ENCODE assay signal across 22 cellular contexts in the genomic region with DNA sequence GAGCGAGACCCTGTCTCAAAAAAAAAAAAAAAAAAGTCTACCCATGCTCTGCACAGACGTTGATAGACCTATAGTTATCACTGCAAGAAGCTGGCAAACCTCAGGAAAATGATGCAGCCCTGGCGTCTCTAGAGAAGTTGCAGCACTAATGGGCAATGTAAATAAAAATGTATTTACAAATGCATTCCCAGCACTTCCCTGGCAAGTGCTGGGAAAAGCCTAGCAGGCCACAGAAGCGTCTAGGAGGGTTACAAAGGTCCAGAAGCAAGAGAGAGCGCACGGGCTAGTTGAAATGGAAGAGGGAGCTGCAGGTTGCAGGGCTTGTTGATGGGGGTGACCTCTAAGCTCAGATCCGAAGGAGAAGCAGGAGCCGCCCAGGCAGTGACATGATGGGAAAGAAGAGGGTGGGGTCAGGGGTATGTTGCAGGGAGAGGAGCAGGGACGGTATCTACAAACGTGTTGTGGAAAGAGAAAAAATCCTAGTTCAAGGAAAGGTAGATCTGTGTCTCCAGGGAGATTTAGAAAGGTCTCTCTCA. TPM values are rescaled to one million over a fixed set of nuclear protein-coding genes. Genes with fewer than 3 reads are reported as not detected.
A peak's percentile ranks its signal among the peaks of the same experiment; 100 is the strongest.
DNase-seq lines count a peak whose midpoint lies in the region; ATAC-seq and TF ChIP-seq lines count a peak whose summit lies in the region.
"Had no signal": no experiment of that assay in that cellular context is flagged by ENCODE, and none has a peak within 500 bp of the region (broad histone marks: within the 10 kb centered on the region; RNA-seq: fewer than 3 reads in every experiment).

No MANE protein-coding gene starts in this region.

- intact Hi-C loops in transverse colon (cut with DNase I; ENCODE audit: low total_unique reads), result no loop called here

- peak overlapping the region; percentile 50 for H3K4me2 ChIP-seq in neural progenitor cell
- H3K4me2 ChIP-seq: PC-9 had no signal

- H3K27me3 ChIP-seq in HUES48 (ENCODE audit: control insufficient read depth, insufficient read depth, low read length) (no peaks in the 10 kb centered on the region), neural progenitor cell (peaks cover 4% of the 10 kb centered on the region), transverse colon (no peaks in the 10 kb centered on the region)
- H3K27me3 ChIP-seq: brain microvascular endothelial cell had no signal

- no peaks in the 10 kb centered on the region for H3K9me3 Mint-ChIP-seq in central memory CD8-positive, alpha-beta T cell
- peaks cover 3% of the 10 kb centered on the region for H3K9me3 Mint-ChIP-seq in neural progenitor cell
- H3K9me3 Mint-ChIP-seq: activated naive CD4-positive, alpha-beta T cell treated with anti-CD3 and anti-CD28 coated beads, Interleukin-2, amount 50 U/mL, for 72 hours had no signal

- H3K27ac ChIP-seq in HUES48 (ENCODE audit: low read depth, low read length) (no peak overlapping the region), neural progenitor cell (no peak overlapping the region), transverse colon (peak overlapping the region in 2 of 4 donors; percentile 4 to 52)
- H3K27ac ChIP-seq: brain microvascular endothelial cell, C4-2B, PC-9, sigmoid colon, SK-N-MC had no signal

- TF ChIP-seq EP300 in transverse colon (IDR thresholded peaks at IDR 0.05; ENCODE audit: low read depth), result no peak

- no peaks in the 10 kb centered on the region for H4K20me1 ChIP-seq in neural progenitor cell (ENCODE audit: low read depth)

- no peak overlapping the region for H3K9ac ChIP-seq in HUES48 (ENCODE audit: low read depth, low read length)
- H3K9ac ChIP-seq in neural progenitor cell, result no peak overlapping the region

- peaks cover 19% of the 10 kb centered on the region for H3K79me2 ChIP-seq in neural progenitor cell (ENCODE audit: low read depth)

- TF ChIP-seq CTCF in neural progenitor cell (IDR thresholded peaks at IDR 0.05), result no peak
- no peak for TF ChIP-seq CTCF in transverse colon (IDR thresholded peaks at IDR 0.05)

- H3K4me3 ChIP-seq in HUES48 (ENCODE audit: low read depth, low read length) (peak overlapping the region; percentile 45; the same call in 1 of the 2 replicates), neural progenitor cell (no peak overlapping the region), transverse colon (peak overlapping the region in 1 of 4 donors; percentile 37)
- H3K4me3 ChIP-seq: PC-9, sigmoid colon, SK-N-MC had no signal

- H3K9me3 ChIP-seq in HUES48 (ENCODE audit: control insufficient read depth, insufficient read depth, low read length) (no peaks in the 10 kb centered on the region), neural progenitor cell (ENCODE audit: low read depth) (no peaks in the 10 kb centered on the region), transverse colon (no peaks in the 10 kb centered on the region)
- H3K9me3 ChIP-seq: sigmoid colon had no signal

- H3K36me3 Mint-ChIP-seq in central memory CD8-positive, alpha-beta T cell (ENCODE audit: insufficient read depth), result peaks cover 21% of the 10 kb centered on the region
- H3K36me3 Mint-ChIP-seq in neural progenitor cell, result peaks cover 5% of the 10 kb centered on the region

- peak; percentile 4 for DNase-seq in DMS53 treated with DMSO at 0.1 percent for 48 hours (lab: John Stamatoyannopoulos, UW; ENCODE audit: unreplicated experiment)
- no peak for DNase-seq in central memory CD8-positive, alpha-beta T cell (ENCODE audit: low spot score in 2 of 2)
- DNase-seq in neural progenitor cell (ENCODE audit: low spot score), result peak; percentile 30
- no peak for DNase-seq in transverse colon
- no peak for DNase-seq in NCI-H1694 treated with DMSO at 0.1 percent for 48 hours (lab: John Stamatoyannopoulos, UW)
- DNase-seq in putamen (ENCODE audit: low spot score), result no peak
- DNase-seq: activated CD4-positive, alpha-beta T cell treated with anti-CD3 and anti-CD28 coated beads, Interleukin-2, amount 50 U/mL, for 4 hours; brain microvascular endothelial cell; glutamatergic neuron; islet precursor cell; KG1; NCI-H1092 treated with DMSO at 0.1 percent for 48 hours; occipital lobe; PC-9; sigmoid colon; stimulated activated CD4-positive, alpha-beta T cell treated with anti-CD3 and anti-CD28 coated beads, Interleukin-4, amount 100 ng/mL, for 24 hours; stimulated activated CD8-positive, alpha-beta memory T cell treated with anti-CD3 and anti-CD28 coated beads, Interleukin-4, amount 100 ng/mL, for 48 hours had no signal

- ATAC-seq in central memory CD8-positive, alpha-beta T cell (replicated peaks; ENCODE audit: extremely low read depth, poor library complexity, severe bottlenecking), result no peak
- ATAC-seq: activated naive CD4-positive, alpha-beta T cell treated with anti-CD3 and anti-CD28 coated beads, Interleukin-2, amount 50 U/mL, for 72 hours; esophagus mucosa had no signal

- H3F3A ChIP-seq in neural progenitor cell (ENCODE audit: low read depth), result peaks cover 28% of the 10 kb centered on the region

- no peak overlapping the region for H3K27ac Mint-ChIP-seq in central memory CD8-positive, alpha-beta T cell (ENCODE audit: low read depth)
- H3K27ac Mint-ChIP-seq in neural progenitor cell, result peak overlapping the region; percentile 31

- H3K4me1 ChIP-seq in HUES48 (ENCODE audit: control insufficient read depth, insufficient read depth, low read length), result peaks cover 4% of the 10 kb centered on the region; the same call in 1 of the 2 replicates
- H3K4me1 ChIP-seq in neural progenitor cell, result peaks cover 9% of the 10 kb centered on the region
- H3K4me1 ChIP-seq in transverse colon, result peaks cover 0 to 27% (median 7%) of the 10 kb centered on the region in 4 donors

- H3K4me1 Mint-ChIP-seq in central memory CD8-positive, alpha-beta T cell, result peaks cover 34% of the 10 kb centered on the region
- H3K4me1 Mint-ChIP-seq in neural progenitor cell, result peaks cover 19% of the 10 kb centered on the region

- peak overlapping the region; percentile 21 for H3K4me3 Mint-ChIP-seq in central memory CD8-positive, alpha-beta T cell
- no peak overlapping the region for H3K4me3 Mint-ChIP-seq in neural progenitor cell

- H3K36me3 ChIP-seq in HUES48 (ENCODE audit: control insufficient read depth, insufficient read depth, low read length) (no peaks in the 10 kb centered on the region), neural progenitor cell (no peaks in the 10 kb centered on the region), transverse colon (no peaks in the 10 kb centered on the region)
- H3K36me3 ChIP-seq: brain microvascular endothelial cell, sigmoid colon had no signal

- peaks cover 6% of the 10 kb centered on the region for H3K27me3 Mint-ChIP-seq in central memory CD8-positive, alpha-beta T cell
- H3K27me3 Mint-ChIP-seq in neural progenitor cell (ENCODE audit: insufficient read depth, low read depth), result peaks cover 20% of the 10 kb centered on the region

- H2AFZ ChIP-seq in neural progenitor cell (replicated peaks), result peak overlapping the region; percentile 96
- H2AFZ ChIP-seq: PC-9 had no signal

- no peak for TF ChIP-seq POLR2A in transverse colon (IDR thresholded peaks at IDR 0.05)

- 52 to 63% methylated on average over 6 to 10 of the region's 10 CpGs for WGBS in transverse colon (ENCODE audit: low coverage in 1 of 2), 2 donors

- in situ Hi-C loops in transverse colon (cut with MboI; ENCODE audit: low pct_ligation_motif_present in 1 of 4, low pct_unique_long_range_greater_than_20kb in 1 of 4, low sequenced_read_pairs in 3 of 4), result loop anchor here in 2 of 4 donors (10.0 to 25.0 kb wide), 2 partner anchors 103 to 171 kb away; a partner anchor contains a TSS

RNA-seq across cellular contexts. Expression of a gene that starts 2.7 kb away (rescaled TPM):
- total RNA-seq in neural progenitor cell (ENCODE audit: low replicate concordance) (71.7 and 125 TPM in 2 replicates), transverse colon (1 to 10 TPM; 3.4 to 7.6 (median 3.9) TPM)

RNA-seq across cellular contexts. Expression of a gene that starts 22.3 kb away (rescaled TPM):
- total RNA-seq in neural progenitor cell (ENCODE audit: low replicate concordance) (5.0 and 13.7 TPM in 2 replicates), transverse colon (10 to 100 TPM in 1 of 4 donors, 1 to 10 TPM in 3; 6.7 to 19.3 (median 7.8) TPM)

RNA-seq across cellular contexts. Expression of a gene that starts 26.5 kb away (rescaled TPM):
- total RNA-seq in neural progenitor cell (ENCODE audit: low replicate concordance) (17.3 and 22.4 TPM in 2 replicates), transverse colon (10 to 100 TPM; 31.0 to 53.1 (median 41.1) TPM)

Comparison
In these comparisons a context has a peak if more than half of its experiments do, and no peak if none do; other contexts are left out.
1. DNase-seq: peak in DMS53 treated with DMSO at 0.1 percent for 48 hours (single experiment) and neural progenitor cell (single experiment); none in central memory CD8-positive, alpha-beta T cell (0 of 2), transverse colon (single experiment), NCI-H1694 treated with DMSO at 0.1 percent for 48 hours (single experiment) and putamen (single experiment).